Comparison of ENCODE assay signal across 8 cellular contexts in genomic region chr13:50080856-50081105, GRCh38.
DNase-seq lines count a peak whose midpoint lies in the region; ATAC-seq and TF ChIP-seq lines count a peak whose summit lies in the region.

No MANE protein-coding gene starts in this region.

- ATAC-seq in HG02884 (IDR thresholded peaks at IDR 0.05; ENCODE audit: unreplicated experiment), result no peak

- no peaks in the 10 kb centered on the region for H3K27me3 ChIP-seq in SU-DHL-6 (ENCODE audit: low read length)
- no peaks in the 10 kb centered on the region for H3K27me3 ChIP-seq in rectal smooth muscle tissue (ENCODE audit: control insufficient read depth, insufficient read depth, low read length)

- H3K4me3 ChIP-seq in SU-DHL-6 (ENCODE audit: insufficient read depth, low read length, poor library complexity, severe bottlenecking) (peak overlapping the region; percentile 91), fibroblast of pulmonary artery (replicated peaks; ENCODE audit: low read depth, low read length) (peak overlapping the region; percentile 88), rectal smooth muscle tissue (ENCODE audit: low read length) (peak overlapping the region; percentile 94)

- H3F3A ChIP-seq in SU-DHL-6 (ENCODE audit: insufficient read depth), result peaks cover 41% of the 10 kb centered on the region

- peak overlapping the region; percentile 100 for H3K27ac Mint-ChIP-seq in activated CD4-positive, alpha-beta T cell treated with anti-CD3 and anti-CD28 coated beads, Interleukin-2, amount 10 ng/mL, durations not matched to agents 7 days and 5 days

- H3K9ac ChIP-seq in SU-DHL-6 (ENCODE audit: low read length) (peak overlapping the region; percentile 100), rectal smooth muscle tissue (ENCODE audit: low read length) (peak overlapping the region; percentile 38)

- H3K9me2 ChIP-seq in SU-DHL-6 (replicated peaks; ENCODE audit: insufficient read depth, low read length), result no peaks in the 10 kb centered on the region

- DNase-seq in activated CD4-positive, alpha-beta T cell treated with anti-CD3 and anti-CD28 coated beads, Interleukin-2, amount 10 ng/mL, durations not matched to agents 7 days and 5 days, result no peak
- DNase-seq in activated CD4-positive, alpha-beta T cell treated with anti-CD3 and anti-CD28 coated beads for 48 hours, result no peak
- DNase-seq in fibroblast of pulmonary artery (ENCODE audit: low read depth) (peak; percentile 44), COR-L47 (lab: John Stamatoyannopoulos, UW) (no peak)
- no peak for DNase-seq in activated CD4-positive, alpha-beta T cell treated with anti-CD3 and anti-CD28 coated beads for 1 hour

- CTCF ChIA-PET in activated CD4-positive, alpha-beta T cell treated with anti-CD3 and anti-CD28 coated beads, Interleukin-2, amount 10 ng/mL, durations not matched to agents 7 days and 5 days (lab: Charles Lee), result interaction anchor here (0.7 to 4.2 kb wide), 5 partner anchors 21 to 1060 kb away, joined by 3 to 16 read pairs (median 4); partner anchors contain the start of gene TRIM13

- no peaks in the 10 kb centered on the region for H3K27me3 Mint-ChIP-seq in activated CD4-positive, alpha-beta T cell treated with anti-CD3 and anti-CD28 coated beads, Interleukin-2, amount 10 ng/mL, durations not matched to agents 7 days and 5 days

- H3K36me3 ChIP-seq in SU-DHL-6 (ENCODE audit: low read length) (peaks cover 37% of the 10 kb centered on the region), rectal smooth muscle tissue (ENCODE audit: control insufficient read depth, insufficient read depth, low read length) (no peaks in the 10 kb centered on the region)

- POLR2A ChIA-PET in activated CD4-positive, alpha-beta T cell treated with anti-CD3 and anti-CD28 coated beads, Interleukin-2, amount 10 ng/mL, durations not matched to agents 7 days and 5 days (lab: Charles Lee), result interaction anchor here (0.6 to 2.2 kb wide), 10 partner anchors 13 to 1372 kb away, joined by 3 to 8 read pairs (median 4); partner anchors contain the start of genes INTS6 and TRIM13

- TF ChIP-seq CTCF in SU-DHL-6 (IDR thresholded peaks at IDR 0.05; ENCODE audit: insufficient read depth, low read length, poor library complexity, severe bottlenecking) (no peak), fibroblast of pulmonary artery (IDR thresholded peaks at IDR 0.05; ENCODE audit: low read length, missing control alignments) (no peak)

- H3K36me3 Mint-ChIP-seq in activated CD4-positive, alpha-beta T cell treated with anti-CD3 and anti-CD28 coated beads, Interleukin-2, amount 10 ng/mL, durations not matched to agents 7 days and 5 days (ENCODE audit: low read depth), result peaks cover 42% of the 10 kb centered on the region

- no peaks in the 10 kb centered on the region for H3K9me3 ChIP-seq in SU-DHL-6 (ENCODE audit: insufficient read depth, low read length)

- H3K4me3 Mint-ChIP-seq in activated CD4-positive, alpha-beta T cell treated with anti-CD3 and anti-CD28 coated beads, Interleukin-2, amount 10 ng/mL, durations not matched to agents 7 days and 5 days, result peak overlapping the region; percentile 99

- H2AFZ ChIP-seq in SU-DHL-6 (ENCODE audit: low read depth, low read length, severe bottlenecking), result no peak overlapping the region

- peak overlapping the region; percentile 96 for H3K27ac ChIP-seq in SU-DHL-6 (ENCODE audit: low read depth, low read length)
- peak overlapping the region; percentile 68 for H3K27ac ChIP-seq in rectal smooth muscle tissue (ENCODE audit: low read depth, low read length)

- H3K4me1 Mint-ChIP-seq in activated CD4-positive, alpha-beta T cell treated with anti-CD3 and anti-CD28 coated beads, Interleukin-2, amount 10 ng/mL, durations not matched to agents 7 days and 5 days, result peaks cover 49% of the 10 kb centered on the region

- peaks cover 8% of the 10 kb centered on the region for H3K4me1 ChIP-seq in rectal smooth muscle tissue (ENCODE audit: control insufficient read depth, insufficient read depth, low read length)

- H3K4me2 ChIP-seq in SU-DHL-6 (ENCODE audit: low read depth, low read length, poor library complexity, severe bottlenecking), result peak overlapping the region; percentile 99

- H3K9me3 Mint-ChIP-seq in activated CD4-positive, alpha-beta T cell treated with anti-CD3 and anti-CD28 coated beads, Interleukin-2, amount 10 ng/mL, durations not matched to agents 7 days and 5 days, result no peaks in the 10 kb centered on the region

- H3K79me2 ChIP-seq in SU-DHL-6 (ENCODE audit: insufficient read depth, low read length), result peaks cover 92% of the 10 kb centered on the region

- peaks cover 43% of the 10 kb centered on the region for H4K20me1 ChIP-seq in SU-DHL-6 (ENCODE audit: low read depth, low read length)
